ENCODE assay signal across 19 cellular contexts in genomic region chrX:10875995-10876394, GRCh38.
DNase-seq lines count a peak whose midpoint lies in the region; ATAC-seq and TF ChIP-seq lines count a peak whose summit lies in the region.
"Had no signal": no experiment of that assay in that cellular context is flagged by ENCODE, and none has a peak within 500 bp of the region (broad histone marks: within the 10 kb centered on the region; RNA-seq: fewer than 3 reads in every experiment).

No MANE protein-coding gene starts in this region.

- TF ChIP-seq CTCF in GM12865 (IDR thresholded peaks at IDR 0.05; ENCODE audit: insufficient read depth, low read depth, low read length, missing control alignments) (no peak), NB4 (IDR thresholded peaks at IDR 0.05; ENCODE audit: low read depth, low read length) (no peak), testis (IDR thresholded peaks at IDR 0.05) (no peak), WERI-Rb-1 (IDR thresholded peaks at IDR 0.05; ENCODE audit: low read depth, low read length) (no peak)

- TF ChIP-seq POLR2A in NB4 (IDR thresholded peaks at IDR 0.05; ENCODE audit: extremely low read depth, insufficient read length) (no peak), testis (IDR thresholded peaks at IDR 0.05) (no peak)

- no peaks in the 10 kb centered on the region for H3K36me3 ChIP-seq in testis (ENCODE audit: low read depth, missing control alignments)
- H3K36me3 ChIP-seq in WERI-Rb-1 = no peaks in the 10 kb centered on the region
- H3K36me3 ChIP-seq: heart left ventricle had no signal

- H3K9me3 ChIP-seq in testis = no peaks in the 10 kb centered on the region
- H3K9me3 ChIP-seq in WERI-Rb-1 (ENCODE audit: severe bottlenecking) = no peaks in the 10 kb centered on the region

- no peaks in the 10 kb centered on the region for H3K4me1 ChIP-seq in testis
- H3K4me1 ChIP-seq: heart left ventricle had no signal

- intact Hi-C loops in testis (cut with DNase I; ENCODE audit: low total_unique reads) = no loop called here

- ATAC-seq in GM19351 (IDR thresholded peaks at IDR 0.05; ENCODE audit: unreplicated experiment) = peak; percentile 94
- peak; percentile 69 for ATAC-seq in HG02759 (IDR thresholded peaks at IDR 0.05; ENCODE audit: unreplicated experiment)
- ATAC-seq: activated CD8-positive, alpha-beta memory T cell treated with anti-CD3 and anti-CD28 coated beads, Interleukin-2, amount 10 ng/mL, durations not matched to agents 7 days and 5 days; heart left ventricle; stimulated activated naive CD8-positive, alpha-beta T cell treated with anti-CD3 and anti-CD28 coated beads, Interleukin-15, amount 100 ng/mL, for 72 hours had no signal

- DNase-seq in GM12865 (ENCODE audit: low read depth) (peak; percentile 9), NB4 (ENCODE audit: low read depth) (peak; percentile 2), testis (no peak), putamen (ENCODE audit: low spot score) (no peak), WERI-Rb-1 (no peak), NCI-H1105 (lab: John Stamatoyannopoulos, UW) (no peak)
- DNase-seq: activated CD8-positive, alpha-beta memory T cell treated with anti-CD3 and anti-CD28 coated beads, Interleukin-2, amount 10 ng/mL, durations not matched to agents 7 days and 5 days; C1 segment of cervical spinal cord; effector CD8-positive, alpha-beta T cell; heart left ventricle; KBM-7; mammary epithelial cell; nephron progenitor cell; NK-92 treated with Interleukin-12 subunit alpha and Interleukin-12 subunit beta, amount 100 ng/mL, for 24 hours; stimulated activated naive CD8-positive, alpha-beta T cell treated with anti-CD3 and anti-CD28 coated beads, Interleukin-15, amount 100 ng/mL, for 72 hours had no signal

- H3K27ac ChIP-seq in testis (no peak overlapping the region), WERI-Rb-1 (no peak overlapping the region)
- H3K27ac ChIP-seq: heart left ventricle, HL-60, RWPE1 had no signal

- no peak overlapping the region for H3K4me3 ChIP-seq in GM12865 (ENCODE audit: low read depth, low read length)
- no peak overlapping the region for H3K4me3 ChIP-seq in NB4 (ENCODE audit: low read depth, low read length)
- H3K4me3 ChIP-seq in testis = no peak overlapping the region
- H3K4me3 ChIP-seq in WERI-Rb-1 (ENCODE audit: low read depth, low read length) = no peak overlapping the region
- H3K4me3 ChIP-seq: heart left ventricle had no signal

- H3K27me3 ChIP-seq in testis = no peaks in the 10 kb centered on the region
- H3K27me3 ChIP-seq in WERI-Rb-1 (ENCODE audit: insufficient read depth, low read depth, severe bottlenecking) = no peaks in the 10 kb centered on the region
- H3K27me3 ChIP-seq: heart left ventricle had no signal

- 100% methylated on average over 1 of the region's 1 CpG for WGBS in testis, 2 donors

Comparison
In these comparisons a context has a peak if more than half of its experiments do, and no peak if none do; other contexts are left out.
1. DNase-seq: peak in GM12865 (single experiment) and NB4 (single experiment); none in testis (single experiment), putamen (single experiment), WERI-Rb-1 (single experiment) and NCI-H1105 (single experiment).